Comparison of ENCODE assay signal across 19 cellular contexts in genomic region chr5:63743096-63743798, GRCh38.
DNase-seq lines count a peak whose midpoint lies in the region; ATAC-seq, FAIRE-seq and TF ChIP-seq lines count a peak whose summit lies in the region.
"Had no signal": no experiment of that assay in that cellular context is flagged by ENCODE, and none has a peak within 500 bp of the region (broad histone marks: within the 10 kb centered on the region; RNA-seq: fewer than 3 reads in every experiment).

No MANE protein-coding gene starts in this region.

- H3K18ac ChIP-seq in mesenchymal stem cell (ENCODE audit: low read depth in 1 of 2, low read length in 2 of 2): no peak overlapping the region

- H3K23ac ChIP-seq in mesenchymal stem cell (ENCODE audit: low read length in 2 of 2): no peak overlapping the region

- H4K8ac ChIP-seq in mesenchymal stem cell (ENCODE audit: low read length): no peak overlapping the region

- H2AFZ ChIP-seq in mesenchymal stem cell (ENCODE audit: low read depth, low read length): no peak overlapping the region
- H2AFZ ChIP-seq: PC-9 had no signal

- H2AK5ac ChIP-seq in mesenchymal stem cell (ENCODE audit: low read length, severe bottlenecking): no peak overlapping the region

- no peak overlapping the region for H2BK15ac ChIP-seq in mesenchymal stem cell (ENCODE audit: low read depth, poor library complexity, severe bottlenecking)

- H3K36me3 ChIP-seq in mesenchymal stem cell (ENCODE audit: control insufficient read depth in 1 of 2, insufficient read depth in 2 of 2, low read depth in 1 of 2, low read length in 2 of 2) (no peaks in the 10 kb centered on the region), uterus (no peaks in the 10 kb centered on the region)
- H3K36me3 ChIP-seq: BLaER1 treated with 17β-estradiol and CSF1 and Interleukin-3, amounts not matched to agents 10 nM and 100 nM had no signal

- no peaks in the 10 kb centered on the region for H3K27me3 ChIP-seq in mesenchymal stem cell (ENCODE audit: control insufficient read depth in 1 of 2, insufficient read depth in 1 of 2, low read length in 2 of 2)
- no peaks in the 10 kb centered on the region for H3K27me3 ChIP-seq in uterus
- H3K27me3 ChIP-seq: BLaER1 treated with 17β-estradiol and CSF1 and Interleukin-3, amounts not matched to agents 10 nM and 100 nM had no signal

- peaks cover 2% of the 10 kb centered on the region for H3K9me3 ChIP-seq in mesenchymal stem cell (ENCODE audit: control insufficient read depth, low read length)
- H3K9me3 ChIP-seq in uterus: no peaks in the 10 kb centered on the region

- H3K4me3 ChIP-seq in mesenchymal stem cell (ENCODE audit: insufficient read depth in 1 of 2, low read depth in 1 of 2, low read length in 2 of 2): no peak overlapping the region
- H3K4me3 ChIP-seq in uterus: no peak overlapping the region
- H3K4me3 ChIP-seq: BLaER1 treated with 17β-estradiol and CSF1 and Interleukin-3, amounts not matched to agents 10 nM and 100 nM; PC-9; SK-N-MC had no signal

- H4K91ac ChIP-seq in mesenchymal stem cell (ENCODE audit: low read length): no peak overlapping the region

- H3K14ac ChIP-seq in mesenchymal stem cell (ENCODE audit: low read length in 2 of 2): no peak overlapping the region

- ATAC-seq in GM18511 (IDR thresholded peaks at IDR 0.05; ENCODE audit: unreplicated experiment) (peak; percentile 43), esophagus mucosa (no peak), sciatic nerve (no peak)
- ATAC-seq: CD8-positive, alpha-beta T cell had no signal

- WGBS in mesenchymal stem cell: 69% methylated on average over 1 of the region's 1 CpG

- no peaks in the 10 kb centered on the region for H3K79me1 ChIP-seq in mesenchymal stem cell (replicated peaks; ENCODE audit: low read length, poor library complexity, severe bottlenecking)

- H3K4ac ChIP-seq in mesenchymal stem cell (ENCODE audit: low read depth in 1 of 2, low read length in 2 of 2): no peak overlapping the region

- H2BK12ac ChIP-seq in mesenchymal stem cell (ENCODE audit: low read length in 2 of 2): no peak overlapping the region

- H3K9ac ChIP-seq in mesenchymal stem cell (ENCODE audit: low read length): no peak overlapping the region
- H3K9ac ChIP-seq: BLaER1 treated with 17β-estradiol and CSF1 and Interleukin-3, amounts not matched to agents 10 nM and 100 nM had no signal

- DNase-seq in H4 (ENCODE audit: low spot score): peak; percentile 26
- peak; percentile 8 for DNase-seq in M059J (ENCODE audit: low read depth)
- peak; percentile 64 for DNase-seq in mesenchymal stem cell
- no peak for DNase-seq in sciatic nerve (ENCODE audit: low spot score)
- no peak for DNase-seq in D721Med (ENCODE audit: insufficient read length, low spot score)
- DNase-seq in uterus: no peak
- DNase-seq: CD8-positive, alpha-beta T cell; DND-41; H7; NCI-H1105 treated with DMSO at 0.1 percent for 48 hours; NCI-H1694 treated with DMSO at 0.1 percent for 48 hours; NCI-H2227 treated with DMSO at 0.1 percent for 48 hours; NCI-H510A treated with DMSO at 0.1 percent for 48 hours; PC-9 had no signal

- TF ChIP-seq CTCF in D721Med (IDR thresholded peaks at IDR 0.05; ENCODE audit: insufficient read depth, missing control alignments) (no peak), uterus (IDR thresholded peaks at IDR 0.05) (no peak)

- intact Hi-C loops in sciatic nerve (cut with DNase I) (no loop called here), uterus (cut with DNase I; ENCODE audit: low total_unique reads) (no loop called here)

- H3K4me1 ChIP-seq in mesenchymal stem cell (ENCODE audit: control insufficient read depth, insufficient read depth, low read depth, low read length) (no peaks in the 10 kb centered on the region), uterus (no peaks in the 10 kb centered on the region)
- H3K4me1 ChIP-seq: BLaER1 treated with 17β-estradiol and CSF1 and Interleukin-3, amounts not matched to agents 10 nM and 100 nM had no signal

- H2BK120ac ChIP-seq in mesenchymal stem cell (ENCODE audit: low read depth, low read length): no peak overlapping the region

- H2BK5ac ChIP-seq in mesenchymal stem cell (ENCODE audit: low read depth, low read length, poor library complexity, severe bottlenecking): no peak overlapping the region

- no peak for TF ChIP-seq POLR2A in uterus (IDR thresholded peaks at IDR 0.05)

- FAIRE-seq in D721Med (lab: Jason Lieb, UNC): no peak
- FAIRE-seq: G401.6 had no signal

- H3K27ac ChIP-seq in mesenchymal stem cell (ENCODE audit: low read length, poor library complexity, severe bottlenecking): no peak overlapping the region
- H3K27ac ChIP-seq in uterus: no peak overlapping the region
- H3K27ac ChIP-seq: BLaER1 treated with 17β-estradiol and CSF1 and Interleukin-3, amounts not matched to agents 10 nM and 100 nM; PC-9; SK-N-MC had no signal

- H3K4me2 ChIP-seq in mesenchymal stem cell (ENCODE audit: low read length, poor library complexity, severe bottlenecking): no peak overlapping the region
- H3K4me2 ChIP-seq: BLaER1 treated with 17β-estradiol and CSF1 and Interleukin-3, amounts not matched to agents 10 nM and 100 nM; PC-9 had no signal

Comparison
In these comparisons a context has a peak if more than half of its experiments do, and no peak if none do; other contexts are left out.
1. DNase-seq: peak in H4 (single experiment), M059J (single experiment) and mesenchymal stem cell (single experiment); none in sciatic nerve (single experiment), D721Med (single experiment) and uterus (0 of 2).